8 cellular contexts compared by ENCODE assay signal in genomic region chr2:26785431-26786206, GRCh38. TPM values are rescaled to one million over a fixed set of nuclear protein-coding genes. Genes with fewer than 3 reads are reported as not detected.
A peak's percentile ranks its signal among the peaks of the same experiment; 100 is the strongest.
DNase-seq lines count a peak whose midpoint lies in the region; ATAC-seq lines count a peak whose summit lies in the region.

CENPA (plus strand) TSS chr2:26786056; CDS start chr2:26786197, 141 bp downstream.

- peak; percentile 94 for ATAC-seq in GM19468 (IDR thresholded peaks at IDR 0.05; ENCODE audit: extremely low read depth, unreplicated experiment)

- H3K4me1 ChIP-seq in effector memory CD4-positive, alpha-beta T cell (ENCODE audit: control insufficient read depth, insufficient read depth, low read length, poor library complexity, severe bottlenecking): peaks cover 7% of the 10 kb centered on the region

- H3K27ac ChIP-seq in effector memory CD4-positive, alpha-beta T cell (ENCODE audit: insufficient read depth, low read length, poor library complexity, severe bottlenecking): peak within 1 kb of the TSS; percentile 36

- H3K9me3 ChIP-seq in effector memory CD4-positive, alpha-beta T cell (ENCODE audit: control insufficient read depth, low read length): no peaks in the 10 kb centered on the region

- H3K27me3 ChIP-seq in effector memory CD4-positive, alpha-beta T cell (replicated peaks; ENCODE audit: control insufficient read depth, insufficient read depth, low read length, poor library complexity, severe bottlenecking): no peaks in the 10 kb centered on the region

- peak; percentile 96 for DNase-seq in CMK (ENCODE audit: low read depth)
- peak; percentile 99 for DNase-seq in HS-5 (ENCODE audit: low read depth)
- DNase-seq in NK-92 treated with Interleukin-12 subunit alpha and Interleukin-12 subunit beta, amount 100 ng/mL, for 24 hours (lab: John Stamatoyannopoulos, UW): peak; percentile 87
- DNase-seq in activated CD8-positive, alpha-beta memory T cell treated with anti-CD3 and anti-CD28 coated beads for 24 hours: peak; percentile 95
- peak; percentile 85 to 93 (median 92) for DNase-seq in effector memory CD4-positive, alpha-beta T cell
- DNase-seq in lung microvascular endothelial cell (ENCODE audit: low read depth in 2 of 2): peak; percentile 100
- peak; percentile 88 to 92 (median 92) for DNase-seq in stimulated activated CD4-positive, alpha-beta T cell treated with anti-CD3 and anti-CD28 coated beads, TNF-alpha, amount 100 ng/mL, for 48 hours (ENCODE audit: low read depth in 3 of 3)

- H3K36me3 ChIP-seq in effector memory CD4-positive, alpha-beta T cell (ENCODE audit: control insufficient read depth, insufficient read depth, low read length): peaks cover 3% of the 10 kb centered on the region

- peak within 1 kb of the TSS; percentile 67 for H3K4me3 ChIP-seq in effector memory CD4-positive, alpha-beta T cell (ENCODE audit: insufficient read depth, low read depth, low read length, poor library complexity, severe bottlenecking)

RNA-seq across cellular contexts. Expression of gene CENPA, which starts in this region (rescaled TPM):
- total RNA-seq in lung microvascular endothelial cell: 2.8 and 7.8 TPM in 2 replicates

Comparison
In these comparisons a context has a peak if more than half of its experiments do, and no peak if none do; other contexts are left out.
1. Peak in every context shown above with its lines: DNase-seq, ATAC-seq, H3K4me3 ChIP-seq and H3K27ac ChIP-seq.